In the genomic region with DNA sequence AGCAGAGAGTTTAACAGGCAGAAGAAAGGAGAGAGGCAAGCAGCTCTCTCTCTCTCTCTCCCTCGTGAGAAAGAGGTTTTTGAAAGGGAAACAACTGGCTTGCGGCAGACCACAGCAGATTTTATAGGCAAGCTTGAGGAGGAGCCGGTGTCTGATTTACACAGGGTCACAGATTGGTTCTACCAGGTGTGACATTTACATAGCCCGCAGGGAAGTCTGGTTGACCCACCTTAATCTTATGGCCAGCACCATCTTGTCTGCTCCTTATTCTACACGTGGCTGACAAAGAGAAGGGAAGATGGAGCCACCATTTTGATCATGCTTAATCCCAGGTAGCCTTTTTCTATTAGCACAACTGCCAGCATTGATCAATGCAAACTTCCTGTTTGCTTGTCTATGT, we compare ENCODE assay signal across 28 cellular contexts.
"Had no signal": no experiment of that assay in that cellular context is flagged by ENCODE, and none has a peak within 500 bp of the region (broad histone marks: within the 10 kb centered on the region; RNA-seq: fewer than 3 reads in every experiment).

No MANE protein-coding gene starts in this region.

- H3K9ac ChIP-seq: parathyroid adenoma had no signal

- H3K27ac ChIP-seq: left ventricle myocardium inferior, parathyroid adenoma, psoas muscle, stomach, tibial artery, upper lobe of right lung, WERI-Rb-1 had no signal

- H3K79me2 ChIP-seq: parathyroid adenoma had no signal

- H3K4me3 ChIP-seq: left ventricle myocardium inferior, lung, psoas muscle, smooth muscle cell, stomach, tibial artery, upper lobe of right lung had no signal

- H3K4me1 ChIP-seq: left ventricle myocardium inferior, parathyroid adenoma, psoas muscle, stomach, tibial artery, upper lobe of right lung had no signal

- H3K4me2 ChIP-seq: smooth muscle cell had no signal

- H3K9me3 ChIP-seq: psoas muscle, tibial artery, upper lobe of right lung had no signal

- H3K27me3 ChIP-seq: stomach, tibial artery, upper lobe of right lung had no signal

- H3K36me3 ChIP-seq: left ventricle myocardium inferior, stomach, tibial artery, upper lobe of right lung, WERI-Rb-1 had no signal

- DNase-seq: activated CD4-positive, alpha-beta T cell treated with anti-CD3 and anti-CD28 coated beads, Interleukin-2, amount 50 U/mL, for 1 hour; activated CD4-positive, CD25-positive, alpha-beta regulatory T cell treated with anti-CD3 and anti-CD28 coated beads, Interleukin-2, amount 50 U/mL, for 72 hours; activated CD8-positive, alpha-beta memory T cell treated with anti-CD3 and anti-CD28 coated beads, Interleukin-2, amount 10 ng/mL, durations not matched to agents 7 days and 5 days; activated CD8-positive, alpha-beta T cell treated with anti-CD3 and anti-CD28 coated beads for 36 hours; activated naive CD8-positive, alpha-beta T cell treated with anti-CD3 and anti-CD28 coated beads, Interleukin-2, amount 50 U/mL, for 24 hours; activated T-cell treated with anti-CD3 and anti-CD28 coated beads, Interleukin-2, amount 50 U/mL, for 48 hours; amygdala; caudate nucleus; endodermal cell; foreskin fibroblast; head of caudate nucleus; hypothalamus; left ventricle myocardium inferior; naive B cell; nucleus accumbens; psoas muscle; stimulated activated CD4-positive, alpha-beta T cell treated with anti-CD3 and anti-CD28 coated beads, Interleukin-1b, Interleukin-23, amount 100 ng/mL, for 48 hours; stimulated activated naive B cell treated with anti-CD40 and anti-IgM and Interleukin-4, amounts not matched to agents 10 μg/mL and 1 μg/mL and 100 μg/mL, for 72 hours; stomach; T-helper 17 cell; T1000; tibial artery; upper lobe of right lung; WERI-Rb-1 had no signal

- H2AFZ ChIP-seq: parathyroid adenoma had no signal

- ATAC-seq: activated CD8-positive, alpha-beta memory T cell treated with anti-CD3 and anti-CD28 coated beads, Interleukin-2, amount 10 ng/mL, durations not matched to agents 7 days and 5 days; activated CD8-positive, alpha-beta T cell treated with anti-CD3 and anti-CD28 coated beads for 36 hours; activated naive CD8-positive, alpha-beta T cell treated with anti-CD3 and anti-CD28 coated beads, Interleukin-2, amount 50 U/mL, for 24 hours; esophagus mucosa; psoas muscle; stimulated activated naive B cell treated with anti-CD40 and anti-IgM and Interleukin-4, amounts not matched to agents 10 μg/mL and 1 μg/mL and 100 μg/mL, for 72 hours; T-helper 17 cell; upper lobe of right lung had no signal
